ENCODE assay signal across 24 cellular contexts in genomic region chr10:115157357-115157756, GRCh38.
"Had no signal": no experiment of that assay in that cellular context is flagged by ENCODE, and none has a peak within 500 bp of the region (broad histone marks: within the 10 kb centered on the region; RNA-seq: fewer than 3 reads in every experiment).

No MANE protein-coding gene starts in this region.

- H3K4me3 Mint-ChIP-seq: IgD-negative memory B cell, T-cell had no signal

- H3K4me3 ChIP-seq: K562, SJSA1 had no signal

- H3K27ac ChIP-seq: KMS-11, SJSA1 had no signal

- H3K36me3 ChIP-seq: SJSA1 had no signal

- DNase-seq: Kasumi-1, MM.1S, NCI-H1092 treated with DMSO at 0.1 percent for 48 hours, NCI-H1436, NCI-H187, NCI-H2029, NCI-H2081 treated with DMSO at 0.1 percent for 48 hours, NCI-H2171, NCI-H226, NCI-H446, NCI-H510A, NCI-H524 treated with DMSO at 0.1 percent for 48 hours, NCI-H69, NCI-H774, Right ventricle myocardium superior, RPMI8226, SIG-M5, SK-N-SH, SW 1271, T-cell had no signal

- H3K9me3 ChIP-seq: SJSA1, SK-N-SH had no signal

- H3K4me1 Mint-ChIP-seq: IgD-negative memory B cell, T-cell had no signal

- ATAC-seq: K562, T-cell had no signal

- FAIRE-seq: K562 had no signal

- H3K27ac Mint-ChIP-seq: IgD-negative memory B cell, T-cell had no signal

- H3K4me1 ChIP-seq: SJSA1 had no signal

- H3K36me3 Mint-ChIP-seq: T-cell had no signal

- H3K4me2 ChIP-seq: KMS-11, SK-N-SH had no signal

- H3K9ac ChIP-seq: KMS-11, SK-N-SH had no signal

- H3K27me3 ChIP-seq: SJSA1 had no signal

- H3K9me3 Mint-ChIP-seq: T-cell had no signal
